ENCODE assay signal across 1 cellular context in the genomic region with DNA sequence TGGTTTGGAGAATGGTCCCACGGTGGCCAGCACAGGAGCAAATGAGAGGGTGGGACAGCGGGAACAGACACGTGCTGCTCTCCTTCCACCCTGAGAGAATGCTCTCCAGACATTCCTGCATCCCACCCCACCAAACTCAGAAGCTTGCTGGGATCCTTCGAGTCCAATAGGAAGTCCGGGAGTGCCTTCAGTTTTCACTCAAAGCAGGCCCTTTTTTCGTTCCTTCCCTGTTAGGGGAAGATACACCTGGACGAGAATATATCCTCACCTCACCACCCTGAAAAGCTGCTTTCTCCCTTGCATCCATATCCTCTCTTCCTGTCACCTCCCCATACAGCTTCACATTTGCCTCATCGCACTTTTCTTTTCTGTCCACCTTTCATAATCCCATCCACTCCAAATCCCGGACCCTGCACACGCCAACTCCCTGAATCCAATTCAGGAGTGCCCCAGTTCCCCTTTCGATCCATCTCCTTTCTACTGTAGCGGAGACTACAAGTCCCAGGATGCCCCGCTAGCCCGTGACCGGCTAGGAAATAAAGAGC.
TF ChIP-seq lines count a peak whose summit lies in the region.

No MANE protein-coding gene starts in this region.

TF ChIP-seq in H1, 55 proteins besides CTCF, POLR2A, EP300 and RAD21:
- TF ChIP-seq EZH2 (IDR thresholded peaks at IDR 0.05; ENCODE audit: low read depth, low read length, severe bottlenecking) (no peak), GABPA (IDR thresholded peaks at IDR 0.05; ENCODE audit: borderline replicate concordance, insufficient read depth, low read length) (no peak), SIX5 (IDR thresholded peaks at IDR 0.05; ENCODE audit: low read depth, low read length) (peak; percentile 66), CHD1 (IDR thresholded peaks at IDR 0.05; ENCODE audit: low read depth, low read length) (no peak), YY1 (IDR thresholded peaks at IDR 0.05; ENCODE audit: low read depth, low read length) (no peak; the same call in 1 of the 2 replicates), RBBP5 (IDR thresholded peaks at IDR 0.05; ENCODE audit: borderline replicate concordance, low read depth, low read length) (no peak), BCL11A (IDR thresholded peaks at IDR 0.05; ENCODE audit: low read depth in 2 of 2, low read length in 2 of 2) (no peak), SP4 (IDR thresholded peaks at IDR 0.05; ENCODE audit: low read length) (no peak), ZNF274 (IDR thresholded peaks at IDR 0.05; ENCODE audit: borderline replicate concordance, extremely low read depth, low read length) (no peak), CHD2 (IDR thresholded peaks at IDR 0.05; ENCODE audit: low read length) (no peak), MAFK (IDR thresholded peaks at IDR 0.05; ENCODE audit: low read depth, low read length) (no peak), SP2 (IDR thresholded peaks at IDR 0.05; ENCODE audit: low read length) (no peak), TAF7 (optimal IDR thresholded peaks at IDR 0.05; ENCODE audit: borderline replicate concordance, low read depth, low read length) (no peak), NRF1 (IDR thresholded peaks at IDR 0.05; ENCODE audit: low read depth, low read length) (no peak), SAP30 (IDR thresholded peaks at IDR 0.05; ENCODE audit: insufficient read depth, insufficient replicate concordance, low read length) (no peak), EGR1 (IDR thresholded peaks at IDR 0.05; ENCODE audit: borderline replicate concordance, low read depth, low read length) (no peak), ASH2L (IDR thresholded peaks at IDR 0.05; ENCODE audit: low read length) (no peak), SIN3A (conservative IDR thresholded peaks at IDR 0.05 in 1 of 2, IDR thresholded peaks at IDR 0.05 in 1 of 2; ENCODE audit: low read depth in 1 of 2, low read length in 2 of 2) (0 out of 4 replicates have a peak, but pooled peaks of 1 of the 2 experiments have one; percentile 50), CBX5 (IDR thresholded peaks at IDR 0.05; ENCODE audit: low read depth, low read length) (no peak), KDM4A (IDR thresholded peaks at IDR 0.05; ENCODE audit: low read depth, low read length, severe bottlenecking) (no peak), NANOG (IDR thresholded peaks at IDR 0.05; ENCODE audit: insufficient read depth, low read depth, low read length, poor library complexity, severe bottlenecking) (peak; percentile 24)
- TF ChIP-seq, protein P1, sequence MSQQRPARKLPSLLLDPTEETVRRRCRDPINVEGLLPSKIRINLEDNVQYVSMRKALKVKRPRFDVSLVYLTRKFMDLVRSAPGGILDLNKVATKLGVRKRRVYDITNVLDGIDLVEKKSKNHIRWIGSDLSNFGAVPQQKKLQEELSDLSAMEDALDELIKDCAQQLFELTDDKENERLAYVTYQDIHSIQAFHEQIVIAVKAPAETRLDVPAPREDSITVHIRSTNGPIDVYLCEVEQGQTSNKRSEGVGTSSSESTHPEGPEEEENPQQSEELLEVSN (IDR thresholded peaks at IDR 0.05) = 0 out of 2 replicates have a peak, but pooled peaks have one; percentile 31
- TF ChIP-seq, protein P2, sequence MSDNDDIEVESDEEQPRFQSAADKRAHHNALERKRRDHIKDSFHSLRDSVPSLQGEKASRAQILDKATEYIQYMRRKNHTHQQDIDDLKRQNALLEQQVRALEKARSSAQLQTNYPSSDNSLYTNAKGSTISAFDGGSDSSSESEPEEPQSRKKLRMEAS (IDR thresholded peaks at IDR 0.05) = 0 out of 2 replicates have a peak, but pooled peaks have one; percentile 10
- TF ChIP-seq, protein P3, sequence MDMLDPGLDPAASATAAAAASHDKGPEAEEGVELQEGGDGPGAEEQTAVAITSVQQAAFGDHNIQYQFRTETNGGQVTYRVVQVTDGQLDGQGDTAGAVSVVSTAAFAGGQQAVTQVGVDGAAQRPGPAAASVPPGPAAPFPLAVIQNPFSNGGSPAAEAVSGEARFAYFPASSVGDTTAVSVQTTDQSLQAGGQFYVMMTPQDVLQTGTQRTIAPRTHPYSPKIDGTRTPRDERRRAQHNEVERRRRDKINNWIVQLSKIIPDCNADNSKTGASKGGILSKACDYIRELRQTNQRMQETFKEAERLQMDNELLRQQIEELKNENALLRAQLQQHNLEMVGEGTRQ (IDR thresholded peaks at IDR 0.05; ENCODE audit: low read length) = peak; percentile 30; the same call in 1 of the 2 replicates
- TF ChIP-seq, protein P4, sequence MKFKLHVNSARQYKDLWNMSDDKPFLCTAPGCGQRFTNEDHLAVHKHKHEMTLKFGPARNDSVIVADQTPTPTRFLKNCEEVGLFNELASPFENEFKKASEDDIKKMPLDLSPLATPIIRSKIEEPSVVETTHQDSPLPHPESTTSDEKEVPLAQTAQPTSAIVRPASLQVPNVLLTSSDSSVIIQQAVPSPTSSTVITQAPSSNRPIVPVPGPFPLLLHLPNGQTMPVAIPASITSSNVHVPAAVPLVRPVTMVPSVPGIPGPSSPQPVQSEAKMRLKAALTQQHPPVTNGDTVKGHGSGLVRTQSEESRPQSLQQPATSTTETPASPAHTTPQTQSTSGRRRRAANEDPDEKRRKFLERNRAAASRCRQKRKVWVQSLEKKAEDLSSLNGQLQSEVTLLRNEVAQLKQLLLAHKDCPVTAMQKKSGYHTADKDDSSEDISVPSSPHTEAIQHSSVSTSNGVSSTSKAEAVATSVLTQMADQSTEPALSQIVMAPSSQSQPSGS (IDR thresholded peaks at IDR 0.05; ENCODE audit: low read length) = no peak
- TF ChIP-seq, protein P5, sequence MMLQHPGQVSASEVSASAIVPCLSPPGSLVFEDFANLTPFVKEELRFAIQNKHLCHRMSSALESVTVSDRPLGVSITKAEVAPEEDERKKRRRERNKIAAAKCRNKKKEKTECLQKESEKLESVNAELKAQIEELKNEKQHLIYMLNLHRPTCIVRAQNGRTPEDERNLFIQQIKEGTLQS (IDR thresholded peaks at IDR 0.05; ENCODE audit: insufficient read depth, low read depth, low read length) = 0 out of 2 replicates have a peak, but pooled peaks have one; percentile 64
